In the genomic region with DNA sequence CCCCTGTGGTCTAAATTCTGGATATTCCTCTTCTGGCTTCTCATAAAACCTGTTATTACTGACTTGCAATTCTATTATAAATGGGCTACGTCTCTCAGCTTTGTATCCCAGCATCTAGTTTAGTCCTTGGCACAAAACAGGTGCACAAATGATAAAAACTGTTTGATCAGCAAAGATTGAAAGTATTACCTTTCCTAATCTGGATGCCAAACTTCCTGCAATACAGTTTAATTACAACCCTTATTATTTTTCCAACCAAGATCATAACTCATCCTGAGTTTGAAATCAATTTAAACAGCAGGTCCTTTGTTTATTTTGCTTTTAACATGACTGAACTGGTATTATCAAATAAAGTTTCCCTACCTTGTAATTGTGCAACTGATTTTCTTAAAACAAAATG, we compare ENCODE assay signal across 1 cellular context.
TF ChIP-seq lines count a peak whose summit lies in the region.

No MANE protein-coding gene starts in this region.

TF ChIP-seq in HepG2, 621 proteins besides CTCF, POLR2A, EP300 and RAD21 (continued from another document):
- TF ChIP-seq ZBTB33 (CRISPR knock-in tag; IDR thresholded peaks at IDR 0.05) = no peak
